Comparison of ENCODE assay signal across 8 cellular contexts in genomic region chr1:32816676-32817158, GRCh38. TPM values are rescaled to one million over a fixed set of nuclear protein-coding genes. Genes with fewer than 3 reads are reported as not detected.
DNase-seq lines count a peak whose midpoint lies in the region; ATAC-seq, FAIRE-seq and TF ChIP-seq lines count a peak whose summit lies in the region.

No MANE protein-coding gene starts in this region.

- peak overlapping the region; percentile 96 for H2BK5ac ChIP-seq in H1 (ENCODE audit: low read depth, low read length)
- H2BK5ac ChIP-seq in mesenchymal stem cell (ENCODE audit: low read depth, low read length, poor library complexity, severe bottlenecking): peak overlapping the region; percentile 93

- peak overlapping the region; percentile 93 for H3K56ac ChIP-seq in H1 (replicated peaks; ENCODE audit: insufficient read length, low read depth, low read length)

- intact Hi-C loops in vagina (cut with DNase I): no loop called here

- peak; percentile 7 for ATAC-seq in HG02970 (IDR thresholded peaks at IDR 0.05; ENCODE audit: low FRiP score, unreplicated experiment)

- peaks cover 57% of the 10 kb centered on the region for H3K4me1 Mint-ChIP-seq in activated T-cell treated with anti-CD3 and anti-CD28 coated beads, Interleukin-2, amount 50 U/mL, for 24 hours (ENCODE audit: low read depth)

- peak overlapping the region; percentile 96 for H3K27ac Mint-ChIP-seq in activated T-cell treated with anti-CD3 and anti-CD28 coated beads, Interleukin-2, amount 50 U/mL, for 24 hours

- peaks cover 4 to 12% (median 9%) of the 10 kb centered on the region in 4 experiments; a peak in 6 of 7 replicates for H3K4me1 ChIP-seq in H1 (replicated peaks in 1 of 4; ENCODE audit: control insufficient read depth in 3 of 4, insufficient read depth in 4 of 4, low read length in 3 of 4)
- peaks cover 10% of the 10 kb centered on the region for H3K4me1 ChIP-seq in mesenchymal stem cell (ENCODE audit: control insufficient read depth, insufficient read depth, low read depth, low read length)
- peaks cover 60% of the 10 kb centered on the region for H3K4me1 ChIP-seq in vagina

- H3K23ac ChIP-seq in H1 (ENCODE audit: insufficient read length): no peak overlapping the region
- peak overlapping the region in 1 of 2 experiments; percentile 32 for H3K23ac ChIP-seq in mesenchymal stem cell (ENCODE audit: low read length in 2 of 2)

- H3K27me3 ChIP-seq in H1 (replicated peaks in 1 of 4; ENCODE audit: control insufficient read depth in 3 of 4, extremely low read depth in 1 of 4, insufficient read depth in 3 of 4, low read length in 3 of 4) (no peaks in the 10 kb centered on the region), mesenchymal stem cell (ENCODE audit: control insufficient read depth in 1 of 2, insufficient read depth in 1 of 2, low read length in 2 of 2) (no peaks in the 10 kb centered on the region), vagina (no peaks in the 10 kb centered on the region)

- H3K27ac ChIP-seq in H1 (ENCODE audit: low read depth, low read length) (peak overlapping the region; percentile 91), mesenchymal stem cell (ENCODE audit: low read length, poor library complexity, severe bottlenecking) (peak overlapping the region; percentile 90), vagina (peak overlapping the region; percentile 96)

- H2AFZ ChIP-seq in H1 (ENCODE audit: low read length): no peak overlapping the region
- H2AFZ ChIP-seq in mesenchymal stem cell (ENCODE audit: low read depth, low read length): peak overlapping the region; percentile 66

- H3K4me3 Mint-ChIP-seq in activated T-cell treated with anti-CD3 and anti-CD28 coated beads, Interleukin-2, amount 50 U/mL, for 24 hours: peak overlapping the region; percentile 94

- H3K79me2 ChIP-seq in H1 (ENCODE audit: control insufficient read depth in 1 of 2, insufficient read depth in 2 of 2, low read length in 2 of 2): peaks cover 18 to 88% of the 10 kb centered on the region in 2 experiments

- H3K9me3 ChIP-seq in H1 (ENCODE audit: insufficient read depth in 2 of 2, low read depth in 1 of 2, low read length in 1 of 2) (no peaks in the 10 kb centered on the region), mesenchymal stem cell (ENCODE audit: control insufficient read depth, low read length) (no peaks in the 10 kb centered on the region), vagina (no peaks in the 10 kb centered on the region)

- no peak overlapping the region for H3K14ac ChIP-seq in H1 (ENCODE audit: insufficient read length)
- H3K14ac ChIP-seq in mesenchymal stem cell (ENCODE audit: low read length in 2 of 2): peak overlapping the region; percentile 19 to 57

- H4K5ac ChIP-seq in H1 (ENCODE audit: insufficient read length, low read depth, low read length): peak overlapping the region; percentile 95

- H3K23me2 ChIP-seq in H1 (ENCODE audit: low read depth, low read length): peaks cover 6% of the 10 kb centered on the region

- peak overlapping the region; percentile 76 for H3K18ac ChIP-seq in H1 (ENCODE audit: extremely low read depth, low read length)
- H3K18ac ChIP-seq in mesenchymal stem cell (ENCODE audit: low read depth in 1 of 2, low read length in 2 of 2): peak overlapping the region; percentile 73 to 80

- peak overlapping the region; percentile 2 for H3K4ac ChIP-seq in H1 (replicated peaks; ENCODE audit: insufficient read length, low read depth, low read length)
- peak overlapping the region; percentile 73 to 77 for H3K4ac ChIP-seq in mesenchymal stem cell (ENCODE audit: low read depth in 1 of 2, low read length in 2 of 2)

- H3K4me2 ChIP-seq in H1 (ENCODE audit: insufficient read depth in 1 of 2, low read depth in 2 of 2, low read length in 2 of 2): peak overlapping the region; percentile 77 to 99
- H3K4me2 ChIP-seq in mesenchymal stem cell (ENCODE audit: low read length, poor library complexity, severe bottlenecking): peak overlapping the region; percentile 64

- H4K20me1 ChIP-seq in H1 (replicated peaks in 1 of 2; ENCODE audit: control insufficient read depth in 1 of 2, insufficient read depth in 2 of 2, low read length in 2 of 2): peaks cover 4 to 5% of the 10 kb centered on the region in 2 experiments

- H3K79me1 ChIP-seq in H1 (ENCODE audit: low read depth, low read length) (peaks cover 4% of the 10 kb centered on the region), mesenchymal stem cell (replicated peaks; ENCODE audit: low read length, poor library complexity, severe bottlenecking) (peaks cover 7% of the 10 kb centered on the region)

- H3K36me3 Mint-ChIP-seq in activated T-cell treated with anti-CD3 and anti-CD28 coated beads, Interleukin-2, amount 50 U/mL, for 24 hours (ENCODE audit: low read depth): peaks cover 64% of the 10 kb centered on the region

- H3K4me3 ChIP-seq in H1 (ENCODE audit: extremely low read depth in 1 of 4, insufficient read depth in 2 of 4, low read depth in 3 of 4, low read length in 4 of 4): peak overlapping the region; percentile 81 to 99 (median 93)
- peak overlapping the region; percentile 86 to 90 for H3K4me3 ChIP-seq in mesenchymal stem cell (ENCODE audit: insufficient read depth in 1 of 2, low read depth in 1 of 2, low read length in 2 of 2)
- peak overlapping the region; percentile 91 to 97 for H3K4me3 ChIP-seq in vagina

- H2BK20ac ChIP-seq in H1 (ENCODE audit: low read length): no peak overlapping the region

- H4K91ac ChIP-seq in H1 (replicated peaks; ENCODE audit: insufficient read length, low read length): peak overlapping the region; percentile 96
- peak overlapping the region; percentile 91 for H4K91ac ChIP-seq in mesenchymal stem cell (ENCODE audit: low read length)

- peaks cover 0 to 6% (median 0%) of the 10 kb centered on the region in 4 experiments; a peak in 1 of 8 replicates for H3K36me3 ChIP-seq in H1 (ENCODE audit: control insufficient read depth in 2 of 4, insufficient read depth in 4 of 4, low read length in 3 of 4)
- peaks cover 3 to 6% of the 10 kb centered on the region in 2 experiments for H3K36me3 ChIP-seq in mesenchymal stem cell (ENCODE audit: control insufficient read depth in 1 of 2, insufficient read depth in 2 of 2, low read depth in 1 of 2, low read length in 2 of 2)
- no peaks in the 10 kb centered on the region for H3K36me3 ChIP-seq in vagina

- DNase-seq in activated T-cell treated with anti-CD3 and anti-CD28 coated beads, Interleukin-2, amount 50 U/mL, for 24 hours: no peak
- DNase-seq in activated T-cell treated with anti-CD3 and anti-CD28 coated beads for 4 hours: no peak
- peak; percentile 56 for DNase-seq in RKO (ENCODE audit: low spot score)
- no peak for DNase-seq in H1 (ENCODE audit: low read depth in 1 of 2, low spot score in 2 of 2)
- DNase-seq in mesenchymal stem cell: no peak
- peak in 1 of 2 donors; percentile 85 for DNase-seq in vagina (ENCODE audit: extremely low spot score in 2 of 2)
- no peak for DNase-seq in COR-L47 (lab: John Stamatoyannopoulos, UW)

- no peak for FAIRE-seq in H1 (lab: Jason Lieb, UNC)

- peak overlapping the region; percentile 92; the same call in 1 of the 2 replicates for H2BK12ac ChIP-seq in H1 (ENCODE audit: low read depth, low read length)
- H2BK12ac ChIP-seq in mesenchymal stem cell (ENCODE audit: low read length in 2 of 2): peak overlapping the region; percentile 67 to 77

- POLR2A ChIA-PET in H1 (lab: Charles Lee; ENCODE audit: partially characterized antibody): interaction anchor here (0.7 to 4.1 kb wide), 37 partner anchors 9 to 422 kb away, joined by 3 to 23 read pairs (median 5); partner anchors contain the start of genes BSDC1, FNDC5, RBBP4 and ZBTB8A

- H3K9me3 Mint-ChIP-seq in activated T-cell treated with anti-CD3 and anti-CD28 coated beads, Interleukin-2, amount 50 U/mL, for 24 hours: no peaks in the 10 kb centered on the region

- no peak for TF ChIP-seq RAD21 in H1 (IDR thresholded peaks at IDR 0.05 in 1 of 2, conservative IDR thresholded peaks at IDR 0.05 in 1 of 2; ENCODE audit: low read depth in 2 of 2, low read length in 2 of 2)

- H2AK5ac ChIP-seq in H1 (ENCODE audit: low read depth, low read length) (peak overlapping the region; percentile 92), mesenchymal stem cell (ENCODE audit: low read length, severe bottlenecking) (peak overlapping the region; percentile 93)

- H3K27me3 Mint-ChIP-seq in activated T-cell treated with anti-CD3 and anti-CD28 coated beads, Interleukin-2, amount 50 U/mL, for 24 hours: no peaks in the 10 kb centered on the region

- TF ChIP-seq POLR2A in H1 (IDR thresholded peaks at IDR 0.05; ENCODE audit: control extremely low read depth in 1 of 2, low read depth in 2 of 2, low read length in 2 of 2) (no peak), vagina (IDR thresholded peaks at IDR 0.05) (no peak)

- peak overlapping the region; percentile 96 for H2BK15ac ChIP-seq in H1 (ENCODE audit: low read length)
- H2BK15ac ChIP-seq in mesenchymal stem cell (ENCODE audit: low read depth, poor library complexity, severe bottlenecking): peak overlapping the region; percentile 87

- no peak for TF ChIP-seq CTCF in H1 (IDR thresholded peaks at IDR 0.05; ENCODE audit: control extremely low read depth in 1 of 3, insufficient read depth in 1 of 3, low read depth in 1 of 3, low read length in 3 of 3)
- TF ChIP-seq CTCF in vagina (IDR thresholded peaks at IDR 0.05): no peak

- CTCF ChIA-PET in H1 (lab: Charles Lee; ENCODE audit: partially characterized antibody): no interaction called here

- H3K9ac ChIP-seq in H1 (replicated peaks in 1 of 4; ENCODE audit: extremely low read depth in 1 of 4, low read depth in 3 of 4, low read length in 3 of 4) (peak overlapping the region; percentile 91 to 95 (median 95)), mesenchymal stem cell (ENCODE audit: low read length) (peak overlapping the region; percentile 98)

- H4K8ac ChIP-seq in H1 (ENCODE audit: extremely low read depth, insufficient read depth, low read length): peak overlapping the region; percentile 97
- H4K8ac ChIP-seq in mesenchymal stem cell (ENCODE audit: low read length): peak overlapping the region; percentile 84

- WGBS in H1 (ENCODE audit: extremely low coverage in 1 of 2, insufficient coverage in 1 of 2, insufficient read length in 1 of 2, insufficient replicate concordance in 2 of 2, low coverage in 1 of 2, low lambda C conversion rate in 2 of 2, missing lambda C conversion rate in 1 of 2), 2 experiments: 1% methylated on average over 15 of the region's 15 CpGs; no CpG with 5 or more reads in 1 of the 2 experiments
- 0% methylated on average over 15 of the region's 15 CpGs for WGBS in mesenchymal stem cell

- H2BK120ac ChIP-seq in H1 (replicated peaks; ENCODE audit: low read depth, low read length) (peak overlapping the region; percentile 9), mesenchymal stem cell (ENCODE audit: low read depth, low read length) (peak overlapping the region; percentile 79)

- TF ChIP-seq EP300 in H1 (IDR thresholded peaks at IDR 0.05; ENCODE audit: borderline replicate concordance in 1 of 2, low read depth in 2 of 2, low read length in 2 of 2): no peak

RNA-seq across cellular contexts. Expression of gene YARS1, which starts 0.4 kb away (rescaled TPM):
- total RNA-seq in H1 (2021; fragmentation: NEBNext Ultra II Directional; extraction: Animal tissue kit (Norgen Biotek cat#: 25700)): 226 and 230 TPM in 2 replicates
- 47.1 and 55.6 TPM in 2 replicates for polyA plus RNA-seq in H1 (2011; rRNA removed)
- 88.6 TPM for polyA plus RNA-seq in H1 (2011; cell fraction: cytosol; rRNA removed)
- 95.0 TPM for polyA plus RNA-seq in H1 (2011; cell fraction: nucleus; rRNA removed)
- 158 to 225 TPM (median 175 TPM) in 4 replicates for polyA plus RNA-seq in H1 (2012, experiment 1 of 2)
- 92.7 TPM for polyA plus RNA-seq in H1 (2012, experiment 2 of 2)
- 125 TPM for polyA plus RNA-seq in H1 (2013, experiment 1 of 2)
- 123 TPM for polyA plus RNA-seq in H1 (2013, experiment 2 of 2)
- polyA minus RNA-seq in H1 (2011; rRNA and poly(A)+ RNA removed): 131 and 147 TPM in 2 replicates
- 73.1 TPM for polyA minus RNA-seq in H1 (2011; cell fraction: cytosol; rRNA and poly(A)+ RNA removed)
- polyA minus RNA-seq in H1 (2011; cell fraction: nucleus; rRNA and poly(A)+ RNA removed): 73.2 TPM
- 121 TPM for polyA plus RNA-seq in mesenchymal stem cell (2013, experiment 1 of 2)
- 121 TPM for polyA plus RNA-seq in mesenchymal stem cell (2013, experiment 2 of 2)
- total RNA-seq in vagina: 41.3 TPM

RNA-seq across cellular contexts. Expression of gene S100PBP, which starts 0.7 kb away (rescaled TPM):
- total RNA-seq in H1 (2021; fragmentation: NEBNext Ultra II Directional; extraction: Animal tissue kit (Norgen Biotek cat#: 25700)): 65.7 and 68.3 TPM in 2 replicates
- 22.4 and 43.8 TPM in 2 replicates for polyA plus RNA-seq in H1 (2011; rRNA removed)
- 46.4 TPM for polyA plus RNA-seq in H1 (2011; cell fraction: cytosol; rRNA removed)
- polyA plus RNA-seq in H1 (2011; cell fraction: nucleus; rRNA removed): 33.6 TPM
- 32.9 to 54.0 TPM (median 40.1 TPM) in 4 replicates for polyA plus RNA-seq in H1 (2012, experiment 1 of 2)
- polyA plus RNA-seq in H1 (2012, experiment 2 of 2): 5.2 TPM
- polyA plus RNA-seq in H1 (2013, experiment 1 of 2): 23.7 TPM
- polyA plus RNA-seq in H1 (2013, experiment 2 of 2): 20.8 TPM
- 52.7 and 60.1 TPM in 2 replicates for polyA minus RNA-seq in H1 (2011; rRNA and poly(A)+ RNA removed)
- polyA minus RNA-seq in H1 (2011; cell fraction: cytosol; rRNA and poly(A)+ RNA removed): 42.5 TPM
- polyA minus RNA-seq in H1 (2011; cell fraction: nucleus; rRNA and poly(A)+ RNA removed): 53.5 TPM
- 11.4 TPM for polyA plus RNA-seq in mesenchymal stem cell (2013, experiment 1 of 2)
- polyA plus RNA-seq in mesenchymal stem cell (2013, experiment 2 of 2): 11.2 TPM
- 19.6 TPM for total RNA-seq in vagina

RNA-seq across cellular contexts. Expression of gene FNDC5, which starts 54.0 kb away (rescaled TPM):
- total RNA-seq in H1 (2021; fragmentation: NEBNext Ultra II Directional; extraction: Animal tissue kit (Norgen Biotek cat#: 25700)): 0.94 and 2.0 TPM in 2 replicates
- polyA plus RNA-seq in H1 (2011; rRNA removed): 1.8 and 3.2 TPM in 2 replicates
- 3.3 TPM for polyA plus RNA-seq in H1 (2011; cell fraction: cytosol; rRNA removed)
- polyA plus RNA-seq in H1 (2011; cell fraction: nucleus; rRNA removed): 6.4 TPM
- polyA plus RNA-seq in H1 (2012, experiment 1 of 2): 2.3 to 4.0 TPM (median 3.0 TPM) in 4 replicates
- 1.0 TPM for polyA plus RNA-seq in H1 (2012, experiment 2 of 2)
- 3.2 TPM for polyA plus RNA-seq in H1 (2013, experiment 1 of 2)
- 2.1 TPM for polyA plus RNA-seq in H1 (2013, experiment 2 of 2)
- polyA minus RNA-seq in H1 (2011; rRNA and poly(A)+ RNA removed): 1.9 and 2.2 TPM in 2 replicates
- polyA minus RNA-seq in H1 (2011; cell fraction: cytosol; rRNA and poly(A)+ RNA removed): not detected
- 1.3 TPM for polyA minus RNA-seq in H1 (2011; cell fraction: nucleus; rRNA and poly(A)+ RNA removed)
- 0.32 TPM for polyA plus RNA-seq in mesenchymal stem cell (2013, experiment 1 of 2)
- 0.33 TPM for polyA plus RNA-seq in mesenchymal stem cell (2013, experiment 2 of 2)
- 4.7 TPM for total RNA-seq in vagina
